9 cellular contexts compared by ENCODE assay signal in genomic region chr4:55125087-55125721, GRCh38. TPM values are rescaled to one million over a fixed set of nuclear protein-coding genes. Genes with fewer than 3 reads are reported as not detected.
A peak's percentile ranks its signal among the peaks of the same experiment; 100 is the strongest.
DNase-seq lines count a peak whose midpoint lies in the region; ATAC-seq and TF ChIP-seq lines count a peak whose summit lies in the region.
"Had no signal": no experiment of that assay in that cellular context is flagged by ENCODE, and none has a peak within 500 bp of the region (broad histone marks: within the 10 kb centered on the region; RNA-seq: fewer than 3 reads in every experiment).

KDR (minus strand) TSS chr4:55125595; CDS start chr4:55125293, 302 bp downstream.

- no peak within 1 kb of the TSS for H2AK5ac ChIP-seq in IMR-90 (ENCODE audit: low read depth, low read length)

- H3K9me3 ChIP-seq in IMR-90 (ENCODE audit: control insufficient read depth, insufficient read depth, low read length) (no peaks in the 10 kb centered on the region), iPS-15b (ENCODE audit: control insufficient read depth, insufficient read depth, low read length) (no peaks in the 10 kb centered on the region), smooth muscle cell (replicated peaks; ENCODE audit: low read depth) (no peaks in the 10 kb centered on the region)
- H3K9me3 ChIP-seq: pancreas had no signal

- H3K4me3 ChIP-seq in IMR-90 (ENCODE audit: insufficient read depth, low read depth, low read length) (peak within 1 kb of the TSS; percentile 39), astrocyte of the cerebellum (ENCODE audit: low read depth, low read length) (peak within 1 kb of the TSS; percentile 67), iPS-15b (ENCODE audit: low read depth, low read length) (peak within 1 kb of the TSS; percentile 93), smooth muscle cell (peak within 1 kb of the TSS; percentile 78)

- H3K23ac ChIP-seq in IMR-90 (ENCODE audit: low read depth, low read length), result no peak within 1 kb of the TSS; the same call in 1 of the 2 replicates

- WGBS in IMR-90 (ENCODE audit: extremely low coverage in 2 of 2, insufficient read length in 1 of 2), 2 experiments, result 5% methylated on average over 11 of the region's 57 CpGs; no CpG with 5 or more reads in 1 of the 2 experiments
- 1% methylated on average over 42 of the region's 57 CpGs for WGBS in smooth muscle cell (ENCODE audit: low lambda C conversion rate)

- no peaks in the 10 kb centered on the region for H3K4me1 ChIP-seq in IMR-90 (ENCODE audit: control insufficient read depth, insufficient read depth, low read length)
- H3K4me1 ChIP-seq in iPS-15b (ENCODE audit: control insufficient read depth, insufficient read depth, low read length), result peaks cover 4% of the 10 kb centered on the region
- peaks cover 7% of the 10 kb centered on the region for H3K4me1 ChIP-seq in smooth muscle cell (ENCODE audit: low read depth)
- H3K4me1 ChIP-seq: pancreas had no signal

- H2AK9ac ChIP-seq in IMR-90 (replicated peaks; ENCODE audit: low read depth, low read length, poor library complexity), result peak within 1 kb of the TSS; percentile 52

- no peak within 1 kb of the TSS for H3K18ac ChIP-seq in IMR-90 (ENCODE audit: low read depth, low read length)

- no peak within 1 kb of the TSS for H4K91ac ChIP-seq in IMR-90 (ENCODE audit: insufficient read depth, low read depth, low read length)

- no peak within 1 kb of the TSS for H3K4ac ChIP-seq in IMR-90 (ENCODE audit: low read depth, low read length)

- no peaks in the 10 kb centered on the region for H4K20me1 ChIP-seq in IMR-90 (ENCODE audit: insufficient read depth, low read length)
- H4K20me1 ChIP-seq in smooth muscle cell (ENCODE audit: low read depth), result no peaks in the 10 kb centered on the region

- H3K4me2 ChIP-seq in IMR-90 (ENCODE audit: low read depth, low read length) (peak within 1 kb of the TSS; percentile 78), smooth muscle cell (peak within 1 kb of the TSS; percentile 91)

- intact Hi-C loops in IMR-90 (cut with micrococcal nuclease), result no loop called here

- H4K8ac ChIP-seq in IMR-90 (ENCODE audit: low read depth in 2 of 2, low read length in 2 of 2), result no peak within 1 kb of the TSS

- H3K27me3 ChIP-seq in IMR-90 (ENCODE audit: control insufficient read depth, insufficient read depth, low read length) (peaks cover 32% of the 10 kb centered on the region), iPS-15b (ENCODE audit: control insufficient read depth, insufficient read depth, low read length) (peaks cover 12% of the 10 kb centered on the region), smooth muscle cell (ENCODE audit: low read depth) (no peaks in the 10 kb centered on the region)

- DNase-seq in IMR-90, result no peak
- no peak for DNase-seq in astrocyte of the cerebellum (ENCODE audit: low read depth)
- peak; percentile 35 for DNase-seq in smooth muscle cell (lab: John Stamatoyannopoulos, UW; ENCODE audit: unreplicated experiment)
- no peak for DNase-seq in NCI-H1436 treated with DMSO at 0.1 percent for 48 hours (lab: John Stamatoyannopoulos, UW)
- no peak for DNase-seq in NCI-H1694 treated with DMSO at 0.1 percent for 48 hours (lab: John Stamatoyannopoulos, UW)
- DNase-seq in NCI-H1092 treated with DMSO at 0.1 percent for 48 hours (lab: John Stamatoyannopoulos, UW), result no peak

- no peak within 1 kb of the TSS for H3K14ac ChIP-seq in IMR-90 (replicated peaks; ENCODE audit: low read depth, low read length)

- POLR2A ChIA-PET in IMR-90 (lab: Charles Lee; ENCODE audit: unreplicated experiment), result no interaction called here

- H2AFZ ChIP-seq in IMR-90 (replicated peaks; ENCODE audit: low read length, poor library complexity) (peak within 1 kb of the TSS; percentile 87), smooth muscle cell (ENCODE audit: low read depth) (peak within 1 kb of the TSS; percentile 99)

- H2BK15ac ChIP-seq in IMR-90 (ENCODE audit: low read depth, low read length), result no peak within 1 kb of the TSS

- H4K5ac ChIP-seq in IMR-90 (ENCODE audit: low read depth, low read length), result no peak within 1 kb of the TSS

- BruUV-seq in IMR-90 (replicated peaks; lab: Mats Ljungman, UMichigan), result no TSS peak

- TF ChIP-seq RAD21 in IMR-90 (IDR thresholded peaks at IDR 0.05; ENCODE audit: low read length), result no peak

- ATAC-seq in IMR-90 (ENCODE audit: low read depth) (peak; percentile 94), HG03139 (IDR thresholded peaks at IDR 0.05; ENCODE audit: unreplicated experiment) (no peak)

- H3K27ac ChIP-seq in IMR-90 (ENCODE audit: insufficient read depth, low read length) (no peak within 1 kb of the TSS), smooth muscle cell (ENCODE audit: low read depth) (no peak within 1 kb of the TSS)
- H3K27ac ChIP-seq: pancreas had no signal

- H3K9ac ChIP-seq in IMR-90 (ENCODE audit: low read depth, low read length) (no peak within 1 kb of the TSS), iPS-15b (ENCODE audit: low read depth, low read length) (peak within 1 kb of the TSS; percentile 70), smooth muscle cell (ENCODE audit: low read depth) (no peak within 1 kb of the TSS)

- peaks cover 54% of the 10 kb centered on the region for H3K79me2 ChIP-seq in smooth muscle cell (ENCODE audit: low read depth)

- H3K79me1 ChIP-seq in IMR-90 (ENCODE audit: low read depth in 1 of 2, low read length in 2 of 2), result no peaks in the 10 kb centered on the region

- H3K36me3 ChIP-seq in IMR-90 (ENCODE audit: control insufficient read depth, insufficient read depth, low read length), result no peaks in the 10 kb centered on the region
- no peaks in the 10 kb centered on the region for H3K36me3 ChIP-seq in iPS-15b (ENCODE audit: control insufficient read depth, insufficient read depth, low read length)
- H3K36me3 ChIP-seq in smooth muscle cell (ENCODE audit: low read depth), result no peaks in the 10 kb centered on the region
- H3K36me3 ChIP-seq: pancreas had no signal

- TF ChIP-seq CTCF in IMR-90 (conservative IDR thresholded peaks at IDR 0.05; ENCODE audit: low read depth, low read length) (no peak), astrocyte of the cerebellum (IDR thresholded peaks at IDR 0.05; ENCODE audit: low read depth, low read length, missing control alignments) (no peak), smooth muscle cell (IDR thresholded peaks at IDR 0.05; ENCODE audit: borderline replicate concordance, insufficient read depth, poor library complexity, severe bottlenecking) (no peak)

- H2BK20ac ChIP-seq in IMR-90 (ENCODE audit: low read depth, low read length), result no peak within 1 kb of the TSS

- no peak within 1 kb of the TSS for H2BK5ac ChIP-seq in IMR-90 (ENCODE audit: low read depth, low read length, poor library complexity, severe bottlenecking)

- H2BK120ac ChIP-seq in IMR-90 (ENCODE audit: low read depth, low read length), result no peak within 1 kb of the TSS

- H3K56ac ChIP-seq in IMR-90 (ENCODE audit: extremely low read depth, insufficient read depth, low read length), result no peak within 1 kb of the TSS

- CTCF ChIA-PET in IMR-90 (lab: Yijun Ruan, JAX), result interaction anchor here (0.6 kb wide), 1 partner anchor 351 kb away, joined by 3 read pairs; no protein-coding TSS in a partner anchor

- H3F3A ChIP-seq in smooth muscle cell (ENCODE audit: low read depth), result no peaks in the 10 kb centered on the region

- TF ChIP-seq POLR2A in IMR-90 (IDR thresholded peaks at IDR 0.05; ENCODE audit: low read depth, low read length), result no peak

- no peaks in the 10 kb centered on the region for H3K9me1 ChIP-seq in IMR-90 (ENCODE audit: insufficient read depth, low read length)

- in situ Hi-C loops in IMR-90 (cut with MboI; ENCODE audit: low sequenced_read_pairs) (no loop called here), astrocyte of the cerebellum (cut with HindIII; ENCODE audit: low sequenced_read_pairs) (no loop called here)

- dilution Hi-C loops in IMR-90 (cut with HindIII; ENCODE audit: low sequenced_read_pairs, unreplicated experiment), result no loop called here

TF ChIP-seq in IMR-90, 13 proteins besides CTCF, POLR2A, EP300 and RAD21:
- TF ChIP-seq MAFK (IDR thresholded peaks at IDR 0.05; ENCODE audit: low read depth, low read length), result no peak
- TF ChIP-seq BHLHE40 (IDR thresholded peaks at IDR 0.05; ENCODE audit: low read depth, low read length), result no peak
- TF ChIP-seq NFE2L2 (IDR thresholded peaks at IDR 0.05; ENCODE audit: low read depth, low read length), result no peak
- no peak for TF ChIP-seq RCOR1 (IDR thresholded peaks at IDR 0.05; ENCODE audit: insufficient replicate concordance, low read length)
- TF ChIP-seq CHD1 (IDR thresholded peaks at IDR 0.05; ENCODE audit: low read depth, low read length), result no peak
- no peak for TF ChIP-seq CEBPB (IDR thresholded peaks at IDR 0.05; ENCODE audit: low read depth, low read length)
- no peak for TF ChIP-seq ELK1 (IDR thresholded peaks at IDR 0.05; ENCODE audit: borderline replicate concordance, low read depth, low read length)
- no peak for TF ChIP-seq MAZ (IDR thresholded peaks at IDR 0.05; ENCODE audit: borderline replicate concordance, low read depth, low read length)
- no peak for TF ChIP-seq MXI1 (IDR thresholded peaks at IDR 0.05; ENCODE audit: borderline replicate concordance, low read depth, low read length)
- no peak for TF ChIP-seq SMC3 (IDR thresholded peaks at IDR 0.05; ENCODE audit: low read depth, low read length)
- TF ChIP-seq RFX5 (IDR thresholded peaks at IDR 0.05; ENCODE audit: low read depth, low read length), result no peak
- TF ChIP-seq, protein P1, sequence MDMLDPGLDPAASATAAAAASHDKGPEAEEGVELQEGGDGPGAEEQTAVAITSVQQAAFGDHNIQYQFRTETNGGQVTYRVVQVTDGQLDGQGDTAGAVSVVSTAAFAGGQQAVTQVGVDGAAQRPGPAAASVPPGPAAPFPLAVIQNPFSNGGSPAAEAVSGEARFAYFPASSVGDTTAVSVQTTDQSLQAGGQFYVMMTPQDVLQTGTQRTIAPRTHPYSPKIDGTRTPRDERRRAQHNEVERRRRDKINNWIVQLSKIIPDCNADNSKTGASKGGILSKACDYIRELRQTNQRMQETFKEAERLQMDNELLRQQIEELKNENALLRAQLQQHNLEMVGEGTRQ (IDR thresholded peaks at IDR 0.05; ENCODE audit: low read depth, low read length), result no peak
- no peak for TF ChIP-seq FOS (IDR thresholded peaks at IDR 0.05; ENCODE audit: low read depth, low read length)

RNA-seq across cellular contexts. Expression of gene KDR, which starts in this region (rescaled TPM):
- total RNA-seq in IMR-90 (2012; rRNA removed) (not detected in 2 replicates), smooth muscle cell (56.3 and 58.6 TPM in 2 replicates)
- polyA plus RNA-seq in IMR-90 (2012; rRNA removed) (not detected in 2 replicates), smooth muscle cell (27.7 and 29.3 TPM in 2 replicates)
- polyA plus RNA-seq in IMR-90 (2012; cell fraction: cytosol; rRNA removed), result not detected in 2 replicates
- polyA plus RNA-seq in IMR-90 (2012; cell fraction: nucleus; rRNA removed; ENCODE audit: low replicate concordance), result not detected in 2 replicates

Comparison
In these comparisons a context has a peak if more than half of its experiments do, and no peak if none do; other contexts are left out.
1. RNA of gene KDR (total RNA-seq): 56.3 to 58.6 TPM in smooth muscle cell; not detected in IMR-90; every median in the first group is over 10 times any median in the second.
2. RNA of gene KDR (polyA plus RNA-seq): 27.7 to 29.3 TPM in smooth muscle cell; not detected in IMR-90; every median in the first group is over 10 times any median in the second.
3. Peak in ATAC-seq, H3K4me3 ChIP-seq and H3K4me2 ChIP-seq in IMR-90; RNA of the gene not detected or under 1 TPM.
4. H3K4me3 ChIP-seq: peak in every context shown above with its lines; median percentile 93 in iPS-15b; 78 in smooth muscle cell; 67 in astrocyte of the cerebellum; 39 in IMR-90.